Comparison of ENCODE assay signal across 1 cellular context in genomic region chr1:54052934-54053744, GRCh38.
A peak's percentile ranks its signal among the peaks of the same experiment; 100 is the strongest.
TF ChIP-seq lines count a peak whose summit lies in the region.

TCEANC2 (plus strand) TSS chr1:54053608; CDS start chr1:54054423, 815 bp downstream.
TMEM59 (minus strand) TSS chr1:54053204; CDS start chr1:54053188, 16 bp downstream.

TF ChIP-seq in GM12878, 131 proteins besides CTCF, POLR2A, EP300 and RAD21 (continued from another document and continues in another):
- TF ChIP-seq ZZZ3 (IDR thresholded peaks at IDR 0.05; ENCODE audit: control insufficient read depth, insufficient read length, low read depth) (no peak), RELB (IDR thresholded peaks at IDR 0.05; ENCODE audit: low read depth) (peak; percentile 59), PBX3 (IDR thresholded peaks at IDR 0.05; ENCODE audit: insufficient replicate concordance, low read depth, low read length) (peak; percentile 63), BCL3 (IDR thresholded peaks at IDR 0.05; ENCODE audit: borderline replicate concordance, insufficient read depth, low read depth, low read length, poor library complexity, severe bottlenecking) (no peak), NBN (IDR thresholded peaks at IDR 0.05) (no peak; the same call in none of the 2 replicates), KLF5 (IDR thresholded peaks at IDR 0.05; ENCODE audit: partially characterized antibody) (peak; percentile 86), SUPT20H (IDR thresholded peaks at IDR 0.05; ENCODE audit: borderline replicate concordance, control insufficient read depth, low read depth, low read length) (no peak), STAT3 (IDR thresholded peaks at IDR 0.05; ENCODE audit: low read depth, low read length) (no peak), ZSCAN29 (IDR thresholded peaks at IDR 0.05) (no peak), CUX1 (IDR thresholded peaks at IDR 0.05; ENCODE audit: insufficient replicate concordance, low read depth, low read length) (no peak), PKNOX1 (IDR thresholded peaks at IDR 0.05) (peak; percentile 92), ATF2 (IDR thresholded peaks at IDR 0.05; ENCODE audit: low read length) (no peak), NR2F1 (conservative IDR thresholded peaks at IDR 0.05) (no peak), POLR2AphosphoS5 (IDR thresholded peaks at IDR 0.05; ENCODE audit: low read length) (peak; percentile 80), LARP7 (IDR thresholded peaks at IDR 0.05) (peak; percentile 42; the same call in 1 of the 2 replicates), NR2C2 (IDR thresholded peaks at IDR 0.05; ENCODE audit: borderline replicate concordance, control insufficient read depth, insufficient read length, low read depth) (no peak), CREB1 (IDR thresholded peaks at IDR 0.05; ENCODE audit: low read depth) (peak; percentile 87), BMI1 (IDR thresholded peaks at IDR 0.05; ENCODE audit: borderline replicate concordance) (no peak), TCF12 (IDR thresholded peaks at IDR 0.05; ENCODE audit: low read depth, low read length) (0 out of 2 replicates have a peak, but pooled peaks have one; percentile 14), USF1 (IDR thresholded peaks at IDR 0.05; ENCODE audit: borderline replicate concordance, extremely low read length, insufficient read depth, low read depth, low read length) (peak; percentile 58), TCF7 (IDR thresholded peaks at IDR 0.05; ENCODE audit: borderline replicate concordance) (no peak), ZNF217 (IDR thresholded peaks at IDR 0.05) (no peak), PML (IDR thresholded peaks at IDR 0.05; ENCODE audit: low read length) (no peak; the same call in 1 of the 2 replicates), SIX5 (IDR thresholded peaks at IDR 0.05; ENCODE audit: low read depth, low read length, severe bottlenecking) (peak; percentile 99), ZBTB4 (CRISPR knock-in tag; IDR thresholded peaks at IDR 0.05) (no peak), NFXL1 (IDR thresholded peaks at IDR 0.05; ENCODE audit: borderline replicate concordance) (no peak), YBX1 (IDR thresholded peaks at IDR 0.05) (no peak), BCL11A (IDR thresholded peaks at IDR 0.05; ENCODE audit: low read depth, low read length) (0 out of 2 replicates have a peak, but pooled peaks have one; percentile 2), MXI1 (IDR thresholded peaks at IDR 0.05; ENCODE audit: low read depth, low read length) (peak; percentile 80), STAT1 (conservative IDR thresholded peaks at IDR 0.05) (no peak), RFX5 (IDR thresholded peaks at IDR 0.05; ENCODE audit: low read depth, low read length) (no peak; the same call in 1 of the 2 replicates), ZNF622 (IDR thresholded peaks at IDR 0.05) (no peak), JUND (IDR thresholded peaks at IDR 0.05; ENCODE audit: low read depth, low read length) (no peak), IRF5 (IDR thresholded peaks at IDR 0.05; ENCODE audit: borderline replicate concordance) (no peak), SMAD1 (IDR thresholded peaks at IDR 0.05; ENCODE audit: low read depth, partially characterized antibody) (no peak), EZH2 (IDR thresholded peaks at IDR 0.05; ENCODE audit: borderline replicate concordance, control insufficient read depth, low read depth, low read length) (no peak), ZNF274 (IDR thresholded peaks at IDR 0.05; ENCODE audit: insufficient read depth, insufficient read length) (no peak), SMAD5 (IDR thresholded peaks at IDR 0.05; ENCODE audit: low read depth) (peak; percentile 44; the same call in 1 of the 2 replicates), SREBF2 (IDR thresholded peaks at IDR 0.05; ENCODE audit: low read length) (no peak), RAD51 (IDR thresholded peaks at IDR 0.05) (peak; percentile 71; the same call in 1 of the 2 replicates), HDAC2 (IDR thresholded peaks at IDR 0.05) (no peak), NFIC (IDR thresholded peaks at IDR 0.05; ENCODE audit: low read depth, low read length) (no peak), NRF1 (conservative IDR thresholded peaks at IDR 0.05; ENCODE audit: low read depth, low read length) (no peak), ESRRA (IDR thresholded peaks at IDR 0.05; ENCODE audit: low read length) (peak; percentile 68; the same call in 1 of the 2 replicates), KAT2A (conservative IDR thresholded peaks at IDR 0.05; ENCODE audit: control insufficient read depth, low read depth, low read length) (no peak)
